30 cellular contexts compared by ENCODE assay signal in the genomic region with DNA sequence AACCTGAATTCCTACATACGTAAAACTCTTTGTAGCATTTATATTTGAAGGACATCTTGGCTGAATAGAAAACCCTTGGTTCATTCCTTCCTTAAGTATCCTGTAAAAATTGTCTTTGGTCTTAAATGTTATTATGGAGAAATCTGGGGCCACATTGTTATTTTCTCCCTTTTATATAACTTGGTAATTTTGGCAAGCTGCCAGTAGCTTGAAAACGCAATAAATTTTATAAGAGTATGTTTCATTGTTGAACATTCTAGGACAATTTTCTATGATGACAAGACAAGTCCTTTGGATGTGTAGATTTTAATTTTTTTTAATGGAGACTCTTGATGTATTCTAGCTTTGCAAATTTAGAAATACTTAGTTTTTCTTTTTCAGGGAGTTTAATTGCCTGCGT.
"Had no signal": no experiment of that assay in that cellular context is flagged by ENCODE, and none has a peak within 500 bp of the region (broad histone marks: within the 10 kb centered on the region; RNA-seq: fewer than 3 reads in every experiment).

No MANE protein-coding gene starts in this region.

- H3K27me3 Mint-ChIP-seq: dendritic cell treated with granulocyte-macrophage colony-stimulating factor and Interleukin-4, amounts not matched to agents 40 ng/mL and 50 ng/mL, for 4 days had no signal

- DNase-seq: activated CD4-positive, alpha-beta T cell treated with anti-CD3 and anti-CD28 coated beads for 1 hour; activated CD4-positive, alpha-beta T cell treated with anti-CD3 and anti-CD28 coated beads for 48 hours; activated CD4-positive, alpha-beta T cell treated with anti-CD3 and anti-CD28 coated beads, Interleukin-2, amount 50 U/mL, for 1 hour; activated CD4-positive, alpha-beta T cell treated with anti-CD3 and anti-CD28 coated beads, Interleukin-2, amount 50 U/mL, for 48 hours; activated CD8-positive, alpha-beta memory T cell treated with anti-CD3 and anti-CD28 coated beads for 24 hours; activated CD8-positive, alpha-beta T cell treated with anti-CD3 and anti-CD28 coated beads for 36 hours; activated effector memory CD4-positive, alpha-beta T cell treated with Interleukin-2 at 50 U/mL for 16 hours; activated gamma-delta T cell treated with Interleukin-2 at 50 U/mL for 16 hours; activated naive CD4-positive, alpha-beta T cell treated with anti-CD3 and anti-CD28 coated beads, Interleukin-2, amount 50 U/mL, for 16 hours; activated naive CD4-positive, alpha-beta T cell treated with Interleukin-2 at 50 U/mL for 16 hours; activated T-cell treated with anti-CD3 and anti-CD28 coated beads, Interleukin-2, amount 50 U/mL, for 4 hours; amniotic stem cell; anterior cingulate cortex; brain microvascular endothelial cell; dorsolateral prefrontal cortex; effector memory CD4-positive, alpha-beta T cell; endodermal cell; foreskin keratinocyte; gastrocnemius medialis; glutamatergic neuron; heart left ventricle; T-helper 2 cell had no signal

- H3K9me3 ChIP-seq: gastrocnemius medialis had no signal

- ATAC-seq: activated CD8-positive, alpha-beta T cell treated with anti-CD3 and anti-CD28 coated beads for 36 hours; activated T-cell treated with anti-CD3 and anti-CD28 coated beads, Interleukin-2, amount 50 U/mL, for 4 hours; activated T-helper 17 cell treated with anti-CD3 and anti-CD28 coated beads, Interleukin-2, amount 50 U/mL, for 72 hours; esophagus mucosa; foreskin keratinocyte; gastrocnemius medialis; heart left ventricle; WTC11 had no signal

- H3K4me3 ChIP-seq: coronary artery, dorsolateral prefrontal cortex, gastrocnemius medialis, heart left ventricle had no signal

- H3K27ac ChIP-seq: brain microvascular endothelial cell, coronary artery, dorsolateral prefrontal cortex, foreskin keratinocyte, gastrocnemius medialis, heart left ventricle, VCaP had no signal

- H3K36me3 ChIP-seq: brain microvascular endothelial cell, gastrocnemius medialis, heart left ventricle had no signal

- H3K4me1 ChIP-seq: gastrocnemius medialis, heart left ventricle had no signal

- H3K4me1 Mint-ChIP-seq: activated T-helper 17 cell treated with anti-CD3 and anti-CD28 coated beads, Interleukin-2, amount 50 U/mL, for 72 hours; central memory CD8-positive, alpha-beta T cell; endodermal cell had no signal

- H3K27ac Mint-ChIP-seq: activated CD8-positive, alpha-beta T cell treated with anti-CD3 and anti-CD28 coated beads for 36 hours; activated naive CD8-positive, alpha-beta T cell; activated T-helper 17 cell treated with anti-CD3 and anti-CD28 coated beads, Interleukin-2, amount 50 U/mL, for 72 hours; dendritic cell treated with granulocyte-macrophage colony-stimulating factor and Interleukin-4, amounts not matched to agents 40 ng/mL and 50 ng/mL, for 4 days; endodermal cell; WTC11 had no signal

- H3K4me3 Mint-ChIP-seq: activated CD8-positive, alpha-beta T cell treated with anti-CD3 and anti-CD28 coated beads for 36 hours; activated naive CD8-positive, alpha-beta T cell; activated T-cell treated with anti-CD3 and anti-CD28 coated beads, Interleukin-2, amount 50 U/mL, for 4 hours; activated T-helper 17 cell treated with anti-CD3 and anti-CD28 coated beads, Interleukin-2, amount 50 U/mL, for 72 hours; central memory CD8-positive, alpha-beta T cell; dendritic cell treated with granulocyte-macrophage colony-stimulating factor and Interleukin-4, amounts not matched to agents 40 ng/mL and 50 ng/mL, for 4 days; endodermal cell; WTC11 had no signal

- H3K36me3 Mint-ChIP-seq: activated naive CD8-positive, alpha-beta T cell; WTC11 had no signal

- H3K27me3 ChIP-seq: brain microvascular endothelial cell, dorsolateral prefrontal cortex, foreskin keratinocyte, gastrocnemius medialis, heart left ventricle had no signal
